13 cellular contexts compared by ENCODE assay signal in genomic region chr20:709421-709820, GRCh38. TPM values are rescaled to one million over a fixed set of nuclear protein-coding genes. Genes with fewer than 3 reads are reported as not detected.
A peak's percentile ranks its signal among the peaks of the same experiment; 100 is the strongest.
DNase-seq lines count a peak whose midpoint lies in the region; ATAC-seq and TF ChIP-seq lines count a peak whose summit lies in the region.
"Had no signal": no experiment of that assay in that cellular context is flagged by ENCODE, and none has a peak within 500 bp of the region (broad histone marks: within the 10 kb centered on the region; RNA-seq: fewer than 3 reads in every experiment).

No MANE protein-coding gene starts in this region.

- H3K9ac ChIP-seq in PC-3 (ENCODE audit: low read length) (no peak overlapping the region), smooth muscle cell (ENCODE audit: low read depth) (no peak overlapping the region)

- no peak overlapping the region for H3K4me3 ChIP-seq in PC-3 (ENCODE audit: low read length)
- peak overlapping the region; percentile 16 for H3K4me3 ChIP-seq in smooth muscle cell
- H3K4me3 ChIP-seq: lung had no signal

- H2AFZ ChIP-seq in PC-3 (ENCODE audit: low read length) (no peak overlapping the region), smooth muscle cell (ENCODE audit: low read depth) (no peak overlapping the region)

- no peak overlapping the region for H3K27ac ChIP-seq in PC-3 (ENCODE audit: low read length)
- H3K27ac ChIP-seq in smooth muscle cell (ENCODE audit: low read depth): no peak overlapping the region

- H4K20me1 ChIP-seq in PC-3 (ENCODE audit: low read length) (no peaks in the 10 kb centered on the region; the same call in 1 of the 2 replicates), smooth muscle cell (ENCODE audit: low read depth) (no peaks in the 10 kb centered on the region)

- H3K4me3 Mint-ChIP-seq in activated CD4-positive, alpha-beta memory T cell treated with anti-CD3 and anti-CD28 coated beads for 36 hours: no peak overlapping the region
- H3K4me3 Mint-ChIP-seq: activated B cell treated with CpG ODN at 0.5 μM for 24 hours; activated naive CD4-positive, alpha-beta T cell treated with anti-CD3 and anti-CD28 coated beads, Interleukin-2, amount 10 ng/mL, durations not matched to agents 7 days and 5 days had no signal

- 48% methylated on average over 17 of the region's 20 CpGs for WGBS in smooth muscle cell (ENCODE audit: low lambda C conversion rate)

- H3F3A ChIP-seq in PC-3 (ENCODE audit: low read length, unreplicated experiment) (no peaks in the 10 kb centered on the region), smooth muscle cell (ENCODE audit: low read depth) (no peaks in the 10 kb centered on the region)

- POLR2A ChIA-PET in PC-3 (lab: Charles Lee; ENCODE audit: unreplicated experiment): no interaction called here
- POLR2A ChIA-PET in activated CD4-positive, alpha-beta memory T cell treated with anti-CD3 and anti-CD28 coated beads for 36 hours (lab: Charles Lee): no interaction called here

- ATAC-seq in PC-3: no peak
- peak; percentile 43 to 55 for ATAC-seq in left cardiac atrium

- no peaks in the 10 kb centered on the region for H3K36me3 Mint-ChIP-seq in activated CD4-positive, alpha-beta memory T cell treated with anti-CD3 and anti-CD28 coated beads for 36 hours
- H3K36me3 Mint-ChIP-seq: activated naive CD4-positive, alpha-beta T cell treated with anti-CD3 and anti-CD28 coated beads, Interleukin-2, amount 10 ng/mL, durations not matched to agents 7 days and 5 days had no signal

- H3K4me1 ChIP-seq in PC-3 (ENCODE audit: insufficient read depth, low read length) (no peaks in the 10 kb centered on the region), smooth muscle cell (ENCODE audit: low read depth) (no peaks in the 10 kb centered on the region)

- intact Hi-C loops in PC-3 (cut with micrococcal nuclease) (no loop called here), left cardiac atrium (cut with DNase I) (no loop called here)
- intact Hi-C loops in activated CD4-positive, alpha-beta memory T cell treated with anti-CD3 and anti-CD28 coated beads for 36 hours (cut with micrococcal nuclease): no loop called here

- no peaks in the 10 kb centered on the region for H3K36me3 ChIP-seq in PC-3 (ENCODE audit: low read depth, low read length)
- H3K36me3 ChIP-seq in smooth muscle cell (ENCODE audit: low read depth): no peaks in the 10 kb centered on the region

- TF ChIP-seq CTCF in PC-3 (conservative IDR thresholded peaks at IDR 0.05; ENCODE audit: low read depth, low read length): no peak
- TF ChIP-seq CTCF in smooth muscle cell (IDR thresholded peaks at IDR 0.05; ENCODE audit: borderline replicate concordance, insufficient read depth, poor library complexity, severe bottlenecking): no peak

- H3K4me2 ChIP-seq in PC-3 (ENCODE audit: low read length): no peak overlapping the region
- H3K4me2 ChIP-seq in smooth muscle cell: peak overlapping the region; percentile 78

- no peaks in the 10 kb centered on the region for H3K9me2 ChIP-seq in PC-3 (replicated peaks; ENCODE audit: low read length)

- peaks cover 57% of the 10 kb centered on the region for H3K27me3 ChIP-seq in PC-3 (ENCODE audit: low read length)
- H3K27me3 ChIP-seq in smooth muscle cell (ENCODE audit: low read depth): peaks cover 46% of the 10 kb centered on the region

- CTCF ChIA-PET in PC-3 (lab: Charles Lee): no interaction called here
- CTCF ChIA-PET in activated CD4-positive, alpha-beta memory T cell treated with anti-CD3 and anti-CD28 coated beads for 36 hours (lab: Charles Lee): no interaction called here

- H3K79me2 ChIP-seq in PC-3 (ENCODE audit: low read length) (no peaks in the 10 kb centered on the region), smooth muscle cell (ENCODE audit: low read depth) (no peaks in the 10 kb centered on the region)

- peaks cover 25% of the 10 kb centered on the region for H3K27me3 Mint-ChIP-seq in activated CD4-positive, alpha-beta memory T cell treated with anti-CD3 and anti-CD28 coated beads for 36 hours

- no peak overlapping the region for H3K27ac Mint-ChIP-seq in activated CD4-positive, alpha-beta memory T cell treated with anti-CD3 and anti-CD28 coated beads for 36 hours
- H3K27ac Mint-ChIP-seq: activated B cell treated with CpG ODN at 0.5 μM for 24 hours; activated naive CD4-positive, alpha-beta T cell treated with anti-CD3 and anti-CD28 coated beads, Interleukin-2, amount 10 ng/mL, durations not matched to agents 7 days and 5 days had no signal

- DNase-seq in NCI-H2107 treated with DMSO at 0.1 percent for 48 hours (lab: John Stamatoyannopoulos, UW; ENCODE audit: unreplicated experiment) (peak; percentile 3), NCI-H2107 (lab: John Stamatoyannopoulos, UW) (no peak), PC-3 (peak; percentile 16), left cardiac atrium (peak; percentile 58), smooth muscle cell (lab: John Stamatoyannopoulos, UW; ENCODE audit: unreplicated experiment) (no peak), GM19240 (ENCODE audit: insufficient read length, low spot score) (no peak)
- no peak for DNase-seq in activated CD4-positive, alpha-beta memory T cell treated with anti-CD3 and anti-CD28 coated beads for 36 hours
- DNase-seq in stimulated activated CD4-positive, alpha-beta T cell treated with anti-CD3 and anti-CD28 coated beads, Interleukin-12 subunit alpha, Interleukin-12 subunit beta, amount 100 ng/mL, for 4 hours: no peak
- DNase-seq: activated B cell treated with CpG ODN at 0.5 μM for 24 hours; activated naive CD4-positive, alpha-beta T cell treated with anti-CD3 and anti-CD28 coated beads, Interleukin-2, amount 10 ng/mL, durations not matched to agents 7 days and 5 days had no signal

- BruUV-seq in PC-3 (replicated peaks; lab: Mats Ljungman, UMichigan): no TSS peak

- no peaks in the 10 kb centered on the region for H3K9me3 Mint-ChIP-seq in activated CD4-positive, alpha-beta memory T cell treated with anti-CD3 and anti-CD28 coated beads for 36 hours

- H3K9me3 ChIP-seq in PC-3 (ENCODE audit: low read length): 0 out of 2 replicates have a peak, but pooled peaks cover 8% of the 10 kb centered on the region
- H3K9me3 ChIP-seq in smooth muscle cell (replicated peaks; ENCODE audit: low read depth): no peaks in the 10 kb centered on the region

- no peaks in the 10 kb centered on the region for H3K4me1 Mint-ChIP-seq in activated CD4-positive, alpha-beta memory T cell treated with anti-CD3 and anti-CD28 coated beads for 36 hours (ENCODE audit: low read depth)
- H3K4me1 Mint-ChIP-seq: activated B cell treated with CpG ODN at 0.5 μM for 24 hours; activated naive CD4-positive, alpha-beta T cell treated with anti-CD3 and anti-CD28 coated beads, Interleukin-2, amount 10 ng/mL, durations not matched to agents 7 days and 5 days had no signal

RNA-seq across cellular contexts. Expression of gene SCRT2, which starts 33.8 kb away (rescaled TPM):
- total RNA-seq in PC-3 (2014; rRNA removed) (not detected in 2 replicates), left cardiac atrium (not detected), smooth muscle cell (not detected in 2 replicates)
- not detected in 2 replicates for polyA plus RNA-seq in smooth muscle cell
- total RNA-seq in activated CD4-positive, alpha-beta memory T cell treated with anti-CD3 and anti-CD28 coated beads for 36 hours: not detected
- total RNA-seq: activated B cell treated with CpG ODN at 0.5 μM for 24 hours, endothelial cell of umbilical vein, lung had no signal
- polyA plus RNA-seq: AG04450, endothelial cell of umbilical vein, lung had no signal

RNA-seq across cellular contexts. Expression of gene SRXN1, which starts 56.4 kb away (rescaled TPM):
- total RNA-seq in PC-3 (2014; rRNA removed): 99.3 and 105 TPM in 2 replicates
- 10 to 100 TPM; 34.1 to 38.9 TPM for total RNA-seq in left cardiac atrium
- total RNA-seq in smooth muscle cell: 24.3 and 27.2 TPM in 2 replicates
- polyA plus RNA-seq in smooth muscle cell: 26.9 and 32.2 TPM in 2 replicates
- total RNA-seq in activated CD4-positive, alpha-beta memory T cell treated with anti-CD3 and anti-CD28 coated beads for 36 hours: 10 to 100 TPM; 13.3 to 14.1 TPM

RNA-seq across cellular contexts. Expression of gene SLC52A3, which starts 58.9 kb away (rescaled TPM):
- total RNA-seq in PC-3 (2014; rRNA removed) (4.2 and 5.9 TPM in 2 replicates), left cardiac atrium (1 to 10 TPM; 1.7 to 3.6 TPM), smooth muscle cell (0.09 and 0.36 TPM in 2 replicates)
- polyA plus RNA-seq in smooth muscle cell: 0.37 TPM in 1 of 2 replicates, not detected in the other
- not detected for total RNA-seq in activated CD4-positive, alpha-beta memory T cell treated with anti-CD3 and anti-CD28 coated beads for 36 hours
- total RNA-seq: activated B cell treated with CpG ODN at 0.5 μM for 24 hours, endothelial cell of umbilical vein had no signal
- polyA plus RNA-seq: AG04450, endothelial cell of umbilical vein had no signal

Comparison
In these comparisons a context has a peak if more than half of its experiments do, and no peak if none do; other contexts are left out.
1. DNase-seq: peak in NCI-H2107 treated with DMSO at 0.1 percent for 48 hours (single experiment), PC-3 (single experiment) and left cardiac atrium (single experiment); none in NCI-H2107 (single experiment), smooth muscle cell (single experiment), GM19240 (single experiment), activated CD4-positive, alpha-beta memory T cell treated with anti-CD3 and anti-CD28 coated beads for 36 hours (single experiment) and stimulated activated CD4-positive, alpha-beta T cell treated with anti-CD3 and anti-CD28 coated beads, Interleukin-12 subunit alpha, Interleukin-12 subunit beta, amount 100 ng/mL, for 4 hours (single experiment).